Comparison of ENCODE assay signal across 17 cellular contexts in genomic region chr13:104872153-104872552, GRCh38.
"Had no signal": no experiment of that assay in that cellular context is flagged by ENCODE, and none has a peak within 500 bp of the region (broad histone marks: within the 10 kb centered on the region; RNA-seq: fewer than 3 reads in every experiment).

No MANE protein-coding gene starts in this region.

- H3K4me1 Mint-ChIP-seq: stimulated activated effector memory CD8-positive, alpha-beta T cell treated with anti-CD3 and anti-CD28 coated beads, Interleukin-12 subunit alpha, Interleukin-12 subunit beta, amount 100 ng/mL, for 72 hours had no signal

- H3K27me3 ChIP-seq: colonic mucosa, esophagus squamous epithelium, neutrophil, right lobe of liver, tibial artery, upper lobe of right lung, vagina had no signal

- H3K4me1 ChIP-seq: colonic mucosa, esophagus squamous epithelium, psoas muscle, right lobe of liver, tibial artery, upper lobe of right lung, vagina had no signal

- H3K9me3 ChIP-seq: colonic mucosa, esophagus squamous epithelium, mucosa of descending colon, neutrophil, psoas muscle, right lobe of liver, tibial artery, upper lobe of right lung, vagina had no signal

- H3K36me3 ChIP-seq: colonic mucosa, esophagus squamous epithelium, neutrophil, right lobe of liver, tibial artery, upper lobe of right lung, vagina had no signal

- H3K4me3 Mint-ChIP-seq: naive thymus-derived CD8-positive, alpha-beta T cell; stimulated activated effector memory CD8-positive, alpha-beta T cell treated with anti-CD3 and anti-CD28 coated beads, Interleukin-12 subunit alpha, Interleukin-12 subunit beta, amount 100 ng/mL, for 72 hours; stimulated activated naive CD8-positive, alpha-beta T cell treated with anti-CD3 and anti-CD28 coated beads, Interleukin-15, Interleukin-2, amounts not matched to agents 100 ng/mL and 50 ng/mL, for 24 hours had no signal

- H3K4me3 ChIP-seq: colonic mucosa, esophagus squamous epithelium, mucosa of descending colon, psoas muscle, right lobe of liver, tibial artery, upper lobe of right lung, vagina had no signal

- DNase-seq: colonic mucosa; dermis blood vessel endothelial cell; esophagus squamous epithelium; foreskin fibroblast; mucosa of descending colon; naive thymus-derived CD8-positive, alpha-beta T cell; psoas muscle; retina; right lobe of liver; stimulated activated CD4-positive, alpha-beta T cell treated with anti-CD3 and anti-CD28 coated beads, Interleukin-4, amount 100 ng/mL, for 1 hour; stimulated activated CD8-positive, alpha-beta memory T cell treated with anti-CD3 and anti-CD28 coated beads, Interleukin-4, amount 100 ng/mL, for 48 hours; tibial artery; upper lobe of right lung had no signal

- H3K27ac Mint-ChIP-seq: naive thymus-derived CD8-positive, alpha-beta T cell; stimulated activated effector memory CD8-positive, alpha-beta T cell treated with anti-CD3 and anti-CD28 coated beads, Interleukin-12 subunit alpha, Interleukin-12 subunit beta, amount 100 ng/mL, for 72 hours; stimulated activated naive CD8-positive, alpha-beta T cell treated with anti-CD3 and anti-CD28 coated beads, Interleukin-15, Interleukin-2, amounts not matched to agents 100 ng/mL and 50 ng/mL, for 24 hours had no signal

- H3K27ac ChIP-seq: colonic mucosa, esophagus squamous epithelium, neutrophil, psoas muscle, right lobe of liver, tibial artery, upper lobe of right lung, vagina had no signal

- H3K27me3 Mint-ChIP-seq: naive thymus-derived CD8-positive, alpha-beta T cell; stimulated activated naive CD8-positive, alpha-beta T cell treated with anti-CD3 and anti-CD28 coated beads, Interleukin-15, Interleukin-2, amounts not matched to agents 100 ng/mL and 50 ng/mL, for 24 hours had no signal

- ATAC-seq: mucosa of descending colon; naive thymus-derived CD8-positive, alpha-beta T cell; psoas muscle; right lobe of liver; stimulated activated effector memory CD8-positive, alpha-beta T cell treated with anti-CD3 and anti-CD28 coated beads, Interleukin-12 subunit alpha, Interleukin-12 subunit beta, amount 100 ng/mL, for 72 hours; upper lobe of right lung had no signal

- H3K36me3 Mint-ChIP-seq: stimulated activated effector memory CD8-positive, alpha-beta T cell treated with anti-CD3 and anti-CD28 coated beads, Interleukin-12 subunit alpha, Interleukin-12 subunit beta, amount 100 ng/mL, for 72 hours had no signal
